Comparison of ENCODE assay signal across 1 cellular context in the genomic region with DNA sequence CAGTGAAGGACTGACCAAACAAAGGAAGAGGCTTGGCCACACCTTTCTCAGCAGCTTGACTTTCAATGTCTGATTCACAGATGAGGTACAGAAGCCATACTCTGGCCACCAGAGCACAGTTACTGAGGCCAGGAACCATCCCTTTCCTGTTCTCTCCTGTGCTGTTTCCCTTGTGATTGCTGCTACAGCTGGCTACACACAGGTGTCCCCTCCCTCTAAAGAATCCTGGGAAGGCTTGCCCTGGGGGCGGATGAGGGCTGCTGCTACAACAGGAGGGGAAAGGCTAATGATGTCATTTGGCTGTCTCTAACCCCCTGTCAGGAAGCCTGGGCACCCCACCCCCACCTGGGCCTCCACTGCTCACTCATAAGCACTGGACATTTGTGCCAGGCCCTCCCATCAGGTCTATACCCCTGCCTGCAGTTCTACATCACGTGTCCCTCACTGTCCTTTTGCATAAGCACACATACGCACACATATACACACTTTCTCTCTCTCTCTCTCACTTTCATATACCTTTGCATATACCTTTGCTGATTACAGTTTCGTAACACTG.
TF ChIP-seq lines count a peak whose summit lies in the region.

No MANE protein-coding gene starts in this region.

TF ChIP-seq in H1, 55 proteins besides CTCF, POLR2A, EP300 and RAD21:
- TF ChIP-seq CBX8 (IDR thresholded peaks at IDR 0.05; ENCODE audit: borderline replicate concordance, low read depth, low read length), result no peak
- TF ChIP-seq GABPA (IDR thresholded peaks at IDR 0.05; ENCODE audit: borderline replicate concordance, insufficient read depth, low read length), result no peak
- TF ChIP-seq SUZ12 (IDR thresholded peaks at IDR 0.05; ENCODE audit: low read length), result no peak
- no peak for TF ChIP-seq BRCA1 (IDR thresholded peaks at IDR 0.05; ENCODE audit: low read depth, low read length)
- no peak for TF ChIP-seq RFX5 (IDR thresholded peaks at IDR 0.05; ENCODE audit: borderline replicate concordance, low read depth, low read length)
- TF ChIP-seq, protein P1, sequence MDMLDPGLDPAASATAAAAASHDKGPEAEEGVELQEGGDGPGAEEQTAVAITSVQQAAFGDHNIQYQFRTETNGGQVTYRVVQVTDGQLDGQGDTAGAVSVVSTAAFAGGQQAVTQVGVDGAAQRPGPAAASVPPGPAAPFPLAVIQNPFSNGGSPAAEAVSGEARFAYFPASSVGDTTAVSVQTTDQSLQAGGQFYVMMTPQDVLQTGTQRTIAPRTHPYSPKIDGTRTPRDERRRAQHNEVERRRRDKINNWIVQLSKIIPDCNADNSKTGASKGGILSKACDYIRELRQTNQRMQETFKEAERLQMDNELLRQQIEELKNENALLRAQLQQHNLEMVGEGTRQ (IDR thresholded peaks at IDR 0.05; ENCODE audit: low read length), result no peak
- TF ChIP-seq KDM4A (IDR thresholded peaks at IDR 0.05; ENCODE audit: low read depth, low read length, severe bottlenecking), result no peak
TF ChIP-seq in H1: peak in this region for 0.
